18 cellular contexts compared by ENCODE assay signal in the genomic region with DNA sequence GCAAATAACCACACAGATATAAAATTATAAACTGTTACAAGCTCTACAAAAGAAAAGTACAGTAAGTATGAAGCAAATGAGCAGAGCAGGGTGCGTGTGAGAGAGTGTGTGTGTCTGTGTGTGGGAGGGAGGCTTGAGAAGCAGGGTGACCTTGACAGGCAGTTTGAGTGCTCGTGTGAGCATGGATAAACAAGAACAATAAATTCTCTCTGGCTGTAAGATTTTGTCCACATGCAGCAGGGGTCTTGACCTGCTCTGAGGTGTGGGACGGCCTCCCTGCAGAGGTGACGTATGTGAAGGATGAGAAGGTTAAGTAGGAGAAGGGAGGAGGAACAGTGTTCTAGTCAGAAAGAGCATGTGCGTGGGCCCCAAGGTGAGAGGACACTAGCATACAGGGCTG. TPM values are rescaled to one million over a fixed set of nuclear protein-coding genes. Genes with fewer than 3 reads are reported as not detected.
DNase-seq lines count a peak whose midpoint lies in the region; ATAC-seq and TF ChIP-seq lines count a peak whose summit lies in the region.
"Had no signal": no experiment of that assay in that cellular context is flagged by ENCODE, and none has a peak within 500 bp of the region (broad histone marks: within the 10 kb centered on the region; RNA-seq: fewer than 3 reads in every experiment).

No MANE protein-coding gene starts in this region.

- TF ChIP-seq EP300 in ovary (IDR thresholded peaks at IDR 0.05): no peak

- 93% methylated on average over 4 to 5 of the region's 5 CpGs for WGBS in endodermal cell (ENCODE audit: insufficient coverage in 1 of 2, insufficient read length in 1 of 2), 2 experiments
- 8 to 33% (median 19%) methylated on average over 5 of the region's 5 CpGs for WGBS in ovary, 3 donors
- WGBS in neuronal stem cell (ENCODE audit: extremely low coverage in 2 of 2, insufficient read length in 2 of 2, insufficient replicate concordance in 1 of 2), 2 donors: no CpG with 5 or more reads among the region's 5 CpGs

- H4K91ac ChIP-seq in neuronal stem cell (ENCODE audit: low read depth, low read length, poor library complexity): no peak overlapping the region

- ATAC-seq in stimulated activated naive CD8-positive, alpha-beta T cell treated with anti-CD3 and anti-CD28 coated beads, Interleukin-15, amount 100 ng/mL, for 72 hours: no peak
- no peak for ATAC-seq in GM21825 (IDR thresholded peaks at IDR 0.05; ENCODE audit: unreplicated experiment)

- H3K27me3 Mint-ChIP-seq in MCF 10A (ENCODE audit: insufficient read depth, unreplicated experiment): no peaks in the 10 kb centered on the region
- H3K27me3 Mint-ChIP-seq in endodermal cell (ENCODE audit: insufficient read depth): no peaks in the 10 kb centered on the region
- no peaks in the 10 kb centered on the region for H3K27me3 Mint-ChIP-seq in stimulated activated naive CD8-positive, alpha-beta T cell treated with anti-CD3 and anti-CD28 coated beads, Interleukin-15, amount 100 ng/mL, for 72 hours
- H3K27me3 Mint-ChIP-seq: CD8-positive, alpha-beta memory T cell had no signal

- no peak for TF ChIP-seq CTCF in MCF 10A (IDR thresholded peaks at IDR 0.05; ENCODE audit: unreplicated experiment)
- TF ChIP-seq CTCF in breast epithelium (IDR thresholded peaks at IDR 0.05): no peak
- TF ChIP-seq CTCF in endodermal cell (conservative IDR thresholded peaks at IDR 0.05): no peak
- TF ChIP-seq CTCF in ovary (IDR thresholded peaks at IDR 0.05): no peak

- H3K4me1 Mint-ChIP-seq in MCF 10A (ENCODE audit: insufficient read depth, unreplicated experiment) (peaks cover 8% of the 10 kb centered on the region), endodermal cell (no peaks in the 10 kb centered on the region)
- no peaks in the 10 kb centered on the region for H3K4me1 Mint-ChIP-seq in stimulated activated naive CD8-positive, alpha-beta T cell treated with anti-CD3 and anti-CD28 coated beads, Interleukin-15, amount 100 ng/mL, for 72 hours

- H3K9me3 ChIP-seq in breast epithelium (peaks cover 17 to 32% of the 10 kb centered on the region in 2 donors), endodermal cell (ENCODE audit: control insufficient read depth, low read length) (peaks cover 38% of the 10 kb centered on the region), ovary (peaks cover 0 to 2% of the 10 kb centered on the region in 2 donors), neuronal stem cell (replicated peaks in 1 of 2; ENCODE audit: control insufficient read depth in 2 of 2, insufficient read depth in 1 of 2, low read depth in 1 of 2, low read length in 2 of 2) (peaks cover 0 to 32% of the 10 kb centered on the region in 2 donors)

- no peak overlapping the region for H3K4ac ChIP-seq in neuronal stem cell (ENCODE audit: low read length)

- no peak overlapping the region for H2BK5ac ChIP-seq in neuronal stem cell (ENCODE audit: low read length)

- peaks cover 75% of the 10 kb centered on the region for H3K36me3 Mint-ChIP-seq in MCF 10A (ENCODE audit: insufficient read depth, unreplicated experiment)
- H3K36me3 Mint-ChIP-seq in endodermal cell (ENCODE audit: low read depth): peaks cover 82% of the 10 kb centered on the region

- no peak overlapping the region for H2BK120ac ChIP-seq in neuronal stem cell (ENCODE audit: low read depth, low read length)

- H2BK12ac ChIP-seq in neuronal stem cell (ENCODE audit: low read length): no peak overlapping the region

- H3K23ac ChIP-seq in neuronal stem cell (ENCODE audit: low read depth, low read length, poor library complexity): no peak overlapping the region

- no peak overlapping the region for H4K8ac ChIP-seq in neuronal stem cell (ENCODE audit: low read depth, low read length)

- H3K9me3 Mint-ChIP-seq in MCF 10A (ENCODE audit: unreplicated experiment) (peaks cover 15% of the 10 kb centered on the region), endodermal cell (peaks cover 24% of the 10 kb centered on the region)
- H3K9me3 Mint-ChIP-seq in stimulated activated naive CD8-positive, alpha-beta T cell treated with anti-CD3 and anti-CD28 coated beads, Interleukin-15, amount 100 ng/mL, for 72 hours: peaks cover 17 to 19% of the 10 kb centered on the region in 2 donors

- no peak overlapping the region for H3K18ac ChIP-seq in neuronal stem cell (ENCODE audit: low read length)

- H3K4me3 Mint-ChIP-seq in MCF 10A (ENCODE audit: unreplicated experiment) (no peak overlapping the region), endodermal cell (no peak overlapping the region)
- no peak overlapping the region for H3K4me3 Mint-ChIP-seq in stimulated activated naive CD8-positive, alpha-beta T cell treated with anti-CD3 and anti-CD28 coated beads, Interleukin-15, amount 100 ng/mL, for 72 hours
- H3K4me3 Mint-ChIP-seq: CD8-positive, alpha-beta memory T cell had no signal

- intact Hi-C loops in MCF 10A (cut with micrococcal nuclease) (no loop called here), breast epithelium (cut with DNase I; ENCODE audit: low total_unique reads) (no loop called here), ovary (cut with DNase I) (no loop called here)

- no peak overlapping the region for H3K27ac ChIP-seq in breast epithelium
- no peak overlapping the region for H3K27ac ChIP-seq in endodermal cell (ENCODE audit: low read depth, low read length)
- H3K27ac ChIP-seq in ovary: peak overlapping the region in 1 of 2 donors; percentile 65
- no peak overlapping the region for H3K27ac ChIP-seq in neuronal stem cell (replicated peaks; ENCODE audit: low read length)
- H3K27ac ChIP-seq: BLaER1 treated with 17β-estradiol and CSF1 and Interleukin-3, amounts not matched to agents 10 nM and 100 nM; PC-9 had no signal

- BruUV-seq in MCF 10A (replicated peaks; lab: Mats Ljungman, UMichigan): no TSS peak

- DNase-seq in MCF 10A (ENCODE audit: unreplicated experiment): no peak
- DNase-seq in breast epithelium (ENCODE audit: low spot score in 2 of 2): no peak
- no peak for DNase-seq in endodermal cell
- DNase-seq in ovary: peak; percentile 62 to 80 (median 71)
- no peak for DNase-seq in stimulated activated naive CD8-positive, alpha-beta T cell treated with anti-CD3 and anti-CD28 coated beads, Interleukin-15, amount 100 ng/mL, for 72 hours
- DNase-seq in neuronal stem cell (ENCODE audit: low spot score): no peak
- DNase-seq: CD8-positive, alpha-beta memory T cell; DMS79 treated with DMSO at 0.1 percent for 48 hours; GM23248; KBM-7; NCI-H1417 treated with DMSO at 0.1 percent for 48 hours; NCI-H2029; NCI-H2171 treated with DMSO at 0.1 percent for 48 hours; NCI-H510A; NCI-H82; PC-9 had no signal

- TF ChIP-seq POLR2A in breast epithelium (IDR thresholded peaks at IDR 0.05) (no peak), ovary (IDR thresholded peaks at IDR 0.05) (no peak)

- H3K4me1 ChIP-seq in breast epithelium: no peaks in the 10 kb centered on the region
- H3K4me1 ChIP-seq in endodermal cell (ENCODE audit: control insufficient read depth, insufficient read depth, low read length): no peaks in the 10 kb centered on the region
- H3K4me1 ChIP-seq in ovary (ENCODE audit: insufficient read depth): peaks cover 8% of the 10 kb centered on the region
- peaks cover 2 to 4% of the 10 kb centered on the region in 2 donors for H3K4me1 ChIP-seq in neuronal stem cell (ENCODE audit: control insufficient read depth in 2 of 2, insufficient read depth in 1 of 2, low read depth in 1 of 2, low read length in 2 of 2)
- H3K4me1 ChIP-seq: BLaER1 treated with 17β-estradiol and CSF1 and Interleukin-3, amounts not matched to agents 10 nM and 100 nM had no signal

- no peak overlapping the region for H3K4me2 ChIP-seq in neuronal stem cell (ENCODE audit: insufficient read depth, low read length, poor library complexity, severe bottlenecking)
- H3K4me2 ChIP-seq: BLaER1 treated with 17β-estradiol and CSF1 and Interleukin-3, amounts not matched to agents 10 nM and 100 nM; PC-9 had no signal

- POLR2A ChIA-PET in MCF 10A (lab: Yijun Ruan, JAX): interaction anchor here (0.6 kb wide), 1 partner anchor 13 kb away, joined by 3 read pairs; no protein-coding TSS in a partner anchor

- no peak overlapping the region for H2AK5ac ChIP-seq in neuronal stem cell (ENCODE audit: low read depth, low read length)

- peak overlapping the region; percentile 47 for H3K27ac Mint-ChIP-seq in MCF 10A (ENCODE audit: low read depth, unreplicated experiment)
- H3K27ac Mint-ChIP-seq in endodermal cell: peak overlapping the region; percentile 31
- no peak overlapping the region for H3K27ac Mint-ChIP-seq in stimulated activated naive CD8-positive, alpha-beta T cell treated with anti-CD3 and anti-CD28 coated beads, Interleukin-15, amount 100 ng/mL, for 72 hours

- H3K14ac ChIP-seq in neuronal stem cell (ENCODE audit: low read length): no peak overlapping the region

- H3K36me3 ChIP-seq in breast epithelium (peaks cover 8% of the 10 kb centered on the region), endodermal cell (ENCODE audit: control insufficient read depth, insufficient read depth, low read length) (peaks cover 91% of the 10 kb centered on the region), ovary (no peaks in the 10 kb centered on the region), neuronal stem cell (replicated peaks in 1 of 2; ENCODE audit: control insufficient read depth in 2 of 2, insufficient read depth in 2 of 2, low read length in 2 of 2) (peaks cover 16 to 86% of the 10 kb centered on the region in 2 donors)

- H3K27me3 ChIP-seq in breast epithelium: no peaks in the 10 kb centered on the region
- H3K27me3 ChIP-seq in endodermal cell (ENCODE audit: control insufficient read depth, insufficient read depth, low read length, poor library complexity, severe bottlenecking): no peaks in the 10 kb centered on the region
- H3K27me3 ChIP-seq in ovary: no peaks in the 10 kb centered on the region
- no peaks in the 10 kb centered on the region for H3K27me3 ChIP-seq in neuronal stem cell (ENCODE audit: control insufficient read depth in 3 of 3, insufficient read depth in 3 of 3, low read depth in 1 of 3, low read length in 3 of 3)
- H3K27me3 ChIP-seq: BLaER1 treated with 17β-estradiol and CSF1 and Interleukin-3, amounts not matched to agents 10 nM and 100 nM had no signal

- H3K9ac ChIP-seq in endodermal cell (ENCODE audit: extremely low read depth, low read length, poor library complexity, severe bottlenecking) (no peak overlapping the region), neuronal stem cell (ENCODE audit: low read depth, low read length, poor library complexity) (no peak overlapping the region)
- H3K9ac ChIP-seq: BLaER1 treated with 17β-estradiol and CSF1 and Interleukin-3, amounts not matched to agents 10 nM and 100 nM; GM23248 had no signal

- CTCF ChIA-PET in MCF 10A (lab: Yijun Ruan, JAX): interaction anchor here (1.0 kb wide), 1 partner anchor 37 kb away, joined by 3 read pairs; no protein-coding TSS in a partner anchor

- H3K79me1 ChIP-seq in neuronal stem cell (ENCODE audit: low read depth, low read length): peaks cover 3% of the 10 kb centered on the region

- H2AFZ ChIP-seq in neuronal stem cell (ENCODE audit: low read length): no peak overlapping the region
- H2AFZ ChIP-seq: GM23248, PC-9 had no signal

- H2BK15ac ChIP-seq in neuronal stem cell (ENCODE audit: low read length): no peak overlapping the region

- no peak overlapping the region for H3K4me3 ChIP-seq in breast epithelium
- no peak overlapping the region for H3K4me3 ChIP-seq in endodermal cell (ENCODE audit: low read length)
- H3K4me3 ChIP-seq in ovary: no peak overlapping the region
- H3K4me3 ChIP-seq in neuronal stem cell (ENCODE audit: low read length in 2 of 2): no peak overlapping the region
- H3K4me3 ChIP-seq: BLaER1 treated with 17β-estradiol and CSF1 and Interleukin-3, amounts not matched to agents 10 nM and 100 nM; GM23248; PC-9 had no signal

RNA-seq across cellular contexts. Expression of a gene that starts 49.1 kb away (rescaled TPM):
- total RNA-seq in MCF 10A (2022) (65.5 and 68.0 TPM in 2 replicates), breast epithelium (100 to 1,000 TPM in 1 of 3 donors, 10 to 100 TPM in 2; 89.8 to 109 (median 99.7) TPM), endodermal cell (10 to 100 TPM; 68.3 to 75.6 TPM), ovary (10 to 100 TPM; 60.1 to 80.2 (median 72.0) TPM)
- 67.1 TPM for polyA plus RNA-seq in endodermal cell (2013, experiment 1 of 2)
- 63.4 TPM for polyA plus RNA-seq in endodermal cell (2013, experiment 2 of 2)
- polyA plus RNA-seq in ovary: 10 to 100 TPM; 54.3 to 77.7 TPM
- polyA plus RNA-seq in neuronal stem cell (2013, experiment 1 of 2): 52.6 TPM
- polyA plus RNA-seq in neuronal stem cell (2013, experiment 2 of 2): 53.4 TPM

Comparison
In these comparisons a context has a peak if more than half of its experiments do, and no peak if none do; other contexts are left out.
1. DNase-seq: peak in ovary (5 of 5); none in MCF 10A (single experiment), breast epithelium (0 of 2), endodermal cell (single experiment), stimulated activated naive CD8-positive, alpha-beta T cell treated with anti-CD3 and anti-CD28 coated beads, Interleukin-15, amount 100 ng/mL, for 72 hours (0 of 2) and neuronal stem cell (single experiment).
2. H3K27ac Mint-ChIP-seq: peak in MCF 10A (single experiment) and endodermal cell (single experiment); none in stimulated activated naive CD8-positive, alpha-beta T cell treated with anti-CD3 and anti-CD28 coated beads, Interleukin-15, amount 100 ng/mL, for 72 hours (0 of 2).